1 cellular context compared by ENCODE assay signal in the genomic region with DNA sequence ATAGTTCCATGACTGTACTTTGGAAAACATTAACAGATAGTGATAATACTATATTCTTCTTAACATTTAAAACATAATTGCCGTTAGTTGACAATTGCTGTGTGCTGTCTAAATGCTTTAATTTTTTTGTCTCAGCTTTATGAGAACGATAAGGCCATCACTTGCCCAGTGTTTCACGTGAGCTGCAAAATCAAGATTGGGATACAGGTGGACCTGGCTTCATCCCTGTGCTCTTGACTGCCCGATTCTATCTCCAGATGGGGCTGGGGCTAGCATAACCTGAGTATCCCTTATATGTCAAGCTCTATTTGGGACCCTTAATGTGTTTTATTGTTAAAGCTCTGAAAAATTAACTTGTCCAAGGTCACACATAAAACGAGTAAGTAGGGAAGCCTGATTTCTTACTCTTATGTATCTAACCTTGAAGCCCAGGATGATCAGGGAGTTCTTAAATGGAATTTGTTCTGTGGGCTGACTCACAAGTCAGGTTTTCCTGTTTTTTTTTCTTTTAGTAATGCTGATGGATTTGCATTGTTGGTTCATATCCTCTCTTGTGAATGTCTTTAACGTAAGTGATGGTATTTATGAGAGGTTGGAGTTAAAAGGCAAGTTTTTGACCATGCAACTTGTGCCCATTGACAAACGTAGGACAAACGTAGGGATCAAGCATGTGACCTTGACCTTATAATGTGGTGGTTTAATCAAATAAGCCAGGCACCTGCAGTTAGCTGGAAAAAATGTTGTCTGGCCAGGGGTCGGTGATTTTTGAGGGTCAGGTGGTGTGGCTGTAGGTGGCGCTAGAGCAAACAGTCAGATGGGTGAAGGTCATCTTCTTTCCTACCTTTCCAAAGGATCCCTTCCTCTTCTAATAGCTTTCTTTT.
TF ChIP-seq lines count a peak whose summit lies in the region.

No MANE protein-coding gene starts in this region.

TF ChIP-seq in K562, 482 proteins besides CTCF, POLR2A, EP300 and RAD21 (continues in another document):
- TF ChIP-seq HNRNPK (IDR thresholded peaks at IDR 0.05; ENCODE audit: low read depth, low read length, poor library complexity, severe bottlenecking) (no peak), SMARCA4 (IDR thresholded peaks at IDR 0.05) (peak; percentile 77), SMARCE1 (IDR thresholded peaks at IDR 0.05) (peak; percentile 75), ZNF717 (CRISPR knock-in tag; IDR thresholded peaks at IDR 0.05) (no peak), GTF2F1 (IDR thresholded peaks at IDR 0.05; ENCODE audit: low read depth, low read length) (no peak), MYBL2 (IDR thresholded peaks at IDR 0.05; ENCODE audit: low read depth) (0 out of 2 replicates have a peak, but pooled peaks have one; percentile 33), MYBL2 (CRISPR knock-in tag; IDR thresholded peaks at IDR 0.05; ENCODE audit: borderline replicate concordance) (no peak), TCF7 (IDR thresholded peaks at IDR 0.05; ENCODE audit: borderline replicate concordance) (no peak), NBN (IDR thresholded peaks at IDR 0.05; ENCODE audit: low read depth) (peak; percentile 71; the same call in 1 of the 2 replicates), RBFOX2 (IDR thresholded peaks at IDR 0.05; ENCODE audit: low read depth, low read length) (peak; percentile 44; the same call in 1 of the 2 replicates), ZNF3 (CRISPR knock-in tag; IDR thresholded peaks at IDR 0.05) (no peak), SUPT5H (IDR thresholded peaks at IDR 0.05) (no peak), NFATC3 (IDR thresholded peaks at IDR 0.05) (0 out of 2 replicates have a peak, but pooled peaks have one; percentile 50), ARID2 (IDR thresholded peaks at IDR 0.05) (peak; percentile 58; the same call in 1 of the 2 replicates), ZNF224 (CRISPR knock-in tag; IDR thresholded peaks at IDR 0.05) (no peak), SLC30A9 (CRISPR knock-in tag; IDR thresholded peaks at IDR 0.05) (no peak), TBL1XR1 (IDR thresholded peaks at IDR 0.05; ENCODE audit: low read length in 2 of 2) (peak in 1 of 2 experiments; percentile 70; a peak in 2 of 4 replicates), HLTF (IDR thresholded peaks at IDR 0.05) (0 out of 2 replicates have a peak, but pooled peaks have one; percentile 10), MAZ (CRISPR knock-in tag; conservative IDR thresholded peaks at IDR 0.05 in 1 of 2, IDR thresholded peaks at IDR 0.05 in 1 of 2) (peak in 1 of 2 experiments; percentile 50; a peak in 2 of 4 replicates), HDAC3 (IDR thresholded peaks at IDR 0.05; ENCODE audit: borderline replicate concordance, partially characterized antibody) (peak; percentile 60), TAL1 (IDR thresholded peaks at IDR 0.05) (peak; percentile 11; the same call in 1 of the 2 replicates), HDGF (IDR thresholded peaks at IDR 0.05) (peak; percentile 52; the same call in 1 of the 2 replicates), MXI1 (IDR thresholded peaks at IDR 0.05; ENCODE audit: low read depth, low read length) (no peak), OTX1 (CRISPR knock-in tag; IDR thresholded peaks at IDR 0.05) (no peak), ZEB2 (IDR thresholded peaks at IDR 0.05) (peak; percentile 58; the same call in 1 of the 2 replicates), CTBP1 (IDR thresholded peaks at IDR 0.05; ENCODE audit: borderline replicate concordance) (peak; percentile 48), TEAD1 (CRISPR knock-in tag; IDR thresholded peaks at IDR 0.05) (peak in 1 of 2 experiments; percentile 64; a peak in 1 of 4 replicates), ZFX (CRISPR knock-in tag; IDR thresholded peaks at IDR 0.05) (no peak), GABPB1 (CRISPR knock-in tag; IDR thresholded peaks at IDR 0.05) (no peak), DNMT1 (IDR thresholded peaks at IDR 0.05) (0 out of 2 replicates have a peak, but pooled peaks have one; percentile 74)
- TF ChIP-seq, protein P1, sequence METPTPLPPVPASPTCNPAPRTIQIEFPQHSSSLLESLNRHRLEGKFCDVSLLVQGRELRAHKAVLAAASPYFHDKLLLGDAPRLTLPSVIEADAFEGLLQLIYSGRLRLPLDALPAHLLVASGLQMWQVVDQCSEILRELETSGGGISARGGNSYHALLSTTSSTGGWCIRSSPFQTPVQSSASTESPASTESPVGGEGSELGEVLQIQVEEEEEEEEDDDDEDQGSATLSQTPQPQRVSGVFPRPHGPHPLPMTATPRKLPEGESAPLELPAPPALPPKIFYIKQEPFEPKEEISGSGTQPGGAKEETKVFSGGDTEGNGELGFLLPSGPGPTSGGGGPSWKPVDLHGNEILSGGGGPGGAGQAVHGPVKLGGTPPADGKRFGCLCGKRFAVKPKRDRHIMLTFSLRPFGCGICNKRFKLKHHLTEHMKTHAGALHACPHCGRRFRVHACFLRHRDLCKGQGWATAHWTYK (CRISPR knock-in tag; IDR thresholded peaks at IDR 0.05), result no peak
- TF ChIP-seq, protein P2, sequence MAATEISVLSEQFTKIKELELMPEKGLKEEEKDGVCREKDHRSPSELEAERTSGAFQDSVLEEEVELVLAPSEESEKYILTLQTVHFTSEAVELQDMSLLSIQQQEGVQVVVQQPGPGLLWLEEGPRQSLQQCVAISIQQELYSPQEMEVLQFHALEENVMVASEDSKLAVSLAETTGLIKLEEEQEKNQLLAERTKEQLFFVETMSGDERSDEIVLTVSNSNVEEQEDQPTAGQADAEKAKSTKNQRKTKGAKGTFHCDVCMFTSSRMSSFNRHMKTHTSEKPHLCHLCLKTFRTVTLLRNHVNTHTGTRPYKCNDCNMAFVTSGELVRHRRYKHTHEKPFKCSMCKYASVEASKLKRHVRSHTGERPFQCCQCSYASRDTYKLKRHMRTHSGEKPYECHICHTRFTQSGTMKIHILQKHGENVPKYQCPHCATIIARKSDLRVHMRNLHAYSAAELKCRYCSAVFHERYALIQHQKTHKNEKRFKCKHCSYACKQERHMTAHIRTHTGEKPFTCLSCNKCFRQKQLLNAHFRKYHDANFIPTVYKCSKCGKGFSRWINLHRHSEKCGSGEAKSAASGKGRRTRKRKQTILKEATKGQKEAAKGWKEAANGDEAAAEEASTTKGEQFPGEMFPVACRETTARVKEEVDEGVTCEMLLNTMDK (IDR thresholded peaks at IDR 0.05; ENCODE audit: borderline replicate concordance, insufficient read depth, low read depth, low read length, poor library complexity, severe bottlenecking), result peak; percentile 49
- TF ChIP-seq, protein P3, sequence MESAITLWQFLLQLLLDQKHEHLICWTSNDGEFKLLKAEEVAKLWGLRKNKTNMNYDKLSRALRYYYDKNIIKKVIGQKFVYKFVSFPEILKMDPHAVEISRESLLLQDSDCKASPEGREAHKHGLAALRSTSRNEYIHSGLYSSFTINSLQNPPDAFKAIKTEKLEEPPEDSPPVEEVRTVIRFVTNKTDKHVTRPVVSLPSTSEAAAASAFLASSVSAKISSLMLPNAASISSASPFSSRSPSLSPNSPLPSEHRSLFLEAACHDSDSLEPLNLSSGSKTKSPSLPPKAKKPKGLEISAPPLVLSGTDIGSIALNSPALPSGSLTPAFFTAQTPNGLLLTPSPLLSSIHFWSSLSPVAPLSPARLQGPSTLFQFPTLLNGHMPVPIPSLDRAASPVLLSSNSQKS (CRISPR knock-in tag; IDR thresholded peaks at IDR 0.05), result no peak
- TF ChIP-seq, protein P4, sequence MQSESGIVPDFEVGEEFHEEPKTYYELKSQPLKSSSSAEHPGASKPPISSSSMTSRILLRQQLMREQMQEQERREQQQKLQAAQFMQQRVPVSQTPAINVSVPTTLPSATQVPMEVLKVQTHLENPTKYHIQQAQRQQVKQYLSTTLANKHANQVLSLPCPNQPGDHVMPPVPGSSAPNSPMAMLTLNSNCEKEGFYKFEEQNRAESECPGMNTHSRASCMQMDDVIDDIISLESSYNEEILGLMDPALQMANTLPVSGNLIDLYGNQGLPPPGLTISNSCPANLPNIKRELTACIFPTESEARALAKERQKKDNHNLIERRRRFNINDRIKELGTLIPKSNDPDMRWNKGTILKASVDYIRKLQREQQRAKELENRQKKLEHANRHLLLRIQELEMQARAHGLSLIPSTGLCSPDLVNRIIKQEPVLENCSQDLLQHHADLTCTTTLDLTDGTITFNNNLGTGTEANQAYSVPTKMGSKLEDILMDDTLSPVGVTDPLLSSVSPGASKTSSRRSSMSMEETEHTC (IDR thresholded peaks at IDR 0.05), result no peak
- TF ChIP-seq, protein P5, sequence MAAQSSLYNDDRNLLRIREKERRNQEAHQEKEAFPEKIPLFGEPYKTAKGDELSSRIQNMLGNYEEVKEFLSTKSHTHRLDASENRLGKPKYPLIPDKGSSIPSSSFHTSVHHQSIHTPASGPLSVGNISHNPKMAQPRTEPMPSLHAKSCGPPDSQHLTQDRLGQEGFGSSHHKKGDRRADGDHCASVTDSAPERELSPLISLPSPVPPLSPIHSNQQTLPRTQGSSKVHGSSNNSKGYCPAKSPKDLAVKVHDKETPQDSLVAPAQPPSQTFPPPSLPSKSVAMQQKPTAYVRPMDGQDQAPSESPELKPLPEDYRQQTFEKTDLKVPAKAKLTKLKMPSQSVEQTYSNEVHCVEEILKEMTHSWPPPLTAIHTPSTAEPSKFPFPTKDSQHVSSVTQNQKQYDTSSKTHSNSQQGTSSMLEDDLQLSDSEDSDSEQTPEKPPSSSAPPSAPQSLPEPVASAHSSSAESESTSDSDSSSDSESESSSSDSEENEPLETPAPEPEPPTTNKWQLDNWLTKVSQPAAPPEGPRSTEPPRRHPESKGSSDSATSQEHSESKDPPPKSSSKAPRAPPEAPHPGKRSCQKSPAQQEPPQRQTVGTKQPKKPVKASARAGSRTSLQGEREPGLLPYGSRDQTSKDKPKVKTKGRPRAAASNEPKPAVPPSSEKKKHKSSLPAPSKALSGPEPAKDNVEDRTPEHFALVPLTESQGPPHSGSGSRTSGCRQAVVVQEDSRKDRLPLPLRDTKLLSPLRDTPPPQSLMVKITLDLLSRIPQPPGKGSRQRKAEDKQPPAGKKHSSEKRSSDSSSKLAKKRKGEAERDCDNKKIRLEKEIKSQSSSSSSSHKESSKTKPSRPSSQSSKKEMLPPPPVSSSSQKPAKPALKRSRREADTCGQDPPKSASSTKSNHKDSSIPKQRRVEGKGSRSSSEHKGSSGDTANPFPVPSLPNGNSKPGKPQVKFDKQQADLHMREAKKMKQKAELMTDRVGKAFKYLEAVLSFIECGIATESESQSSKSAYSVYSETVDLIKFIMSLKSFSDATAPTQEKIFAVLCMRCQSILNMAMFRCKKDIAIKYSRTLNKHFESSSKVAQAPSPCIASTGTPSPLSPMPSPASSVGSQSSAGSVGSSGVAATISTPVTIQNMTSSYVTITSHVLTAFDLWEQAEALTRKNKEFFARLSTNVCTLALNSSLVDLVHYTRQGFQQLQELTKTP (IDR thresholded peaks at IDR 0.05; ENCODE audit: low read depth in 1 of 2, partially characterized antibody in 2 of 2), result peak in 1 of 2 experiments; percentile 28
- TF ChIP-seq, protein P6, sequence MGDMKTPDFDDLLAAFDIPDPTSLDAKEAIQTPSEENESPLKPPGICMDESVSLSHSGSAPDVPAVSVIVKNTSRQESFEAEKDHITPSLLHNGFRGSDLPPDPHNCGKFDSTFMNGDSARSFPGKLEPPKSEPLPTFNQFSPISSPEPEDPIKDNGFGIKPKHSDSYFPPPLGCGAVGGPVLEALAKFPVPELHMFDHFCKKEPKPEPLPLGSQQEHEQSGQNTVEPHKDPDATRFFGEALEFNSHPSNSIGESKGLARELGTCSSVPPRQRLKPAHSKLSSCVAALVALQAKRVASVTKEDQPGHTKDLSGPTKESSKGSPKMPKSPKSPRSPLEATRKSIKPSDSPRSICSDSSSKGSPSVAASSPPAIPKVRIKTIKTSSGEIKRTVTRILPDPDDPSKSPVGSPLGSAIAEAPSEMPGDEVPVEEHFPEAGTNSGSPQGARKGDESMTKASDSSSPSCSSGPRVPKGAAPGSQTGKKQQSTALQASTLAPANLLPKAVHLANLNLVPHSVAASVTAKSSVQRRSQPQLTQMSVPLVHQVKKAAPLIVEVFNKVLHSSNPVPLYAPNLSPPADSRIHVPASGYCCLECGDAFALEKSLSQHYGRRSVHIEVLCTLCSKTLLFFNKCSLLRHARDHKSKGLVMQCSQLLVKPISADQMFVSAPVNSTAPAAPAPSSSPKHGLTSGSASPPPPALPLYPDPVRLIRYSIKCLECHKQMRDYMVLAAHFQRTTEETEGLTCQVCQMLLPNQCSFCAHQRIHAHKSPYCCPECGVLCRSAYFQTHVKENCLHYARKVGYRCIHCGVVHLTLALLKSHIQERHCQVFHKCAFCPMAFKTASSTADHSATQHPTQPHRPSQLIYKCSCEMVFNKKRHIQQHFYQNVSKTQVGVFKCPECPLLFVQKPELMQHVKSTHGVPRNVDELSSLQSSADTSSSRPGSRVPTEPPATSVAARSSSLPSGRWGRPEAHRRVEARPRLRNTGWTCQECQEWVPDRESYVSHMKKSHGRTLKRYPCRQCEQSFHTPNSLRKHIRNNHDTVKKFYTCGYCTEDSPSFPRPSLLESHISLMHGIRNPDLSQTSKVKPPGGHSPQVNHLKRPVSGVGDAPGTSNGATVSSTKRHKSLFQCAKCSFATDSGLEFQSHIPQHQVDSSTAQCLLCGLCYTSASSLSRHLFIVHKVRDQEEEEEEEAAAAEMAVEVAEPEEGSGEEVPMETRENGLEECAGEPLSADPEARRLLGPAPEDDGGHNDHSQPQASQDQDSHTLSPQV (IDR thresholded peaks at IDR 0.05), result peak; percentile 67
- TF ChIP-seq, protein P7, sequence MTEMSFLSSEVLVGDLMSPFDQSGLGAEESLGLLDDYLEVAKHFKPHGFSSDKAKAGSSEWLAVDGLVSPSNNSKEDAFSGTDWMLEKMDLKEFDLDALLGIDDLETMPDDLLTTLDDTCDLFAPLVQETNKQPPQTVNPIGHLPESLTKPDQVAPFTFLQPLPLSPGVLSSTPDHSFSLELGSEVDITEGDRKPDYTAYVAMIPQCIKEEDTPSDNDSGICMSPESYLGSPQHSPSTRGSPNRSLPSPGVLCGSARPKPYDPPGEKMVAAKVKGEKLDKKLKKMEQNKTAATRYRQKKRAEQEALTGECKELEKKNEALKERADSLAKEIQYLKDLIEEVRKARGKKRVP (CRISPR knock-in tag; IDR thresholded peaks at IDR 0.05), result no peak
- TF ChIP-seq, protein P8, sequence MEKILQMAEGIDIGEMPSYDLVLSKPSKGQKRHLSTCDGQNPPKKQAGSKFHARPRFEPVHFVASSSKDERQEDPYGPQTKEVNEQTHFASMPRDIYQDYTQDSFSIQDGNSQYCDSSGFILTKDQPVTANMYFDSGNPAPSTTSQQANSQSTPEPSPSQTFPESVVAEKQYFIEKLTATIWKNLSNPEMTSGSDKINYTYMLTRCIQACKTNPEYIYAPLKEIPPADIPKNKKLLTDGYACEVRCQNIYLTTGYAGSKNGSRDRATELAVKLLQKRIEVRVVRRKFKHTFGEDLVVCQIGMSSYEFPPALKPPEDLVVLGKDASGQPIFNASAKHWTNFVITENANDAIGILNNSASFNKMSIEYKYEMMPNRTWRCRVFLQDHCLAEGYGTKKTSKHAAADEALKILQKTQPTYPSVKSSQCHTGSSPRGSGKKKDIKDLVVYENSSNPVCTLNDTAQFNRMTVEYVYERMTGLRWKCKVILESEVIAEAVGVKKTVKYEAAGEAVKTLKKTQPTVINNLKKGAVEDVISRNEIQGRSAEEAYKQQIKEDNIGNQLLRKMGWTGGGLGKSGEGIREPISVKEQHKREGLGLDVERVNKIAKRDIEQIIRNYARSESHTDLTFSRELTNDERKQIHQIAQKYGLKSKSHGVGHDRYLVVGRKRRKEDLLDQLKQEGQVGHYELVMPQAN (IDR thresholded peaks at IDR 0.05; ENCODE audit: borderline replicate concordance), result 0 out of 2 replicates have a peak, but pooled peaks have one; percentile 24
